Comparison of ENCODE assay signal across 24 cellular contexts in the genomic region with DNA sequence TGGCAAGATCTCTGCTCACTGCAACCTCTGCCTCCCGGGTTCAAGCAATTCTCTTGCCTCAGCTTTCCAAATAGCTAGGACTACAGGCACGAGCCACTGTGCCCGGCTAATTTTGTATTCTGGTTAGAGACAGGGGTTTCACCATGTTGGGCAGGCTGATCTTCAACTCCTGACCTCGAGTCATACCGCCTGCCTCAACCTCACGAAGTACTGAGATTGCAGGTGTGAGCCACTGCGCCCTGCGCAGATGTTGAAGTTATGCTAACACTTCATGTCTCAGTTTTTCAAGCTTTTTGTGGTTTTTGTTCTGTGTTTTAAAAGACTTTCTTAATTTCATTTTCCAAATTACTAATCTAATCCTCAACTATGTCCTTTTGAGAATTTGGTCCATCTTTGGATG.
"Had no signal": no experiment of that assay in that cellular context is flagged by ENCODE, and none has a peak within 500 bp of the region (broad histone marks: within the 10 kb centered on the region; RNA-seq: fewer than 3 reads in every experiment).

No MANE protein-coding gene starts in this region.

- H3K9me3 ChIP-seq: MG63, SK-N-SH had no signal

- ATAC-seq: Panc1, PC-3, T-cell had no signal

- H3K27me3 ChIP-seq: MG63 had no signal

- H3K27ac ChIP-seq: RWPE1 had no signal

- DNase-seq: Karpas-422; KBM-7; MG63; NCI-H1092; NCI-H1105 treated with DMSO at 0.1 percent for 48 hours; NCI-H1417 treated with DMSO at 0.1 percent for 48 hours; NCI-H187; NCI-H2029; NCI-H2081 treated with DMSO at 0.1 percent for 48 hours; NCI-H2171; NCI-H226; NCI-H446; NCI-H510A; NCI-H524 treated with DMSO at 0.1 percent for 48 hours; NCI-H69; NCI-H774; NK-92 treated with Interleukin-12 subunit alpha and Interleukin-12 subunit beta, amount 100 ng/mL, for 24 hours; PC-3; SHP77; SK-N-SH; SW 1271; T-cell had no signal

- H3K9ac ChIP-seq: SK-N-SH had no signal

- H3K4me2 ChIP-seq: SK-N-SH had no signal

- H3K36me3 ChIP-seq: MG63 had no signal

- H3K4me3 ChIP-seq: MG63 had no signal
